In genomic region chr13:77079902-77080413, GRCh38 we compare ENCODE assay signal across 14 cellular contexts.
"Had no signal": no experiment of that assay in that cellular context is flagged by ENCODE, and none has a peak within 500 bp of the region (broad histone marks: within the 10 kb centered on the region; RNA-seq: fewer than 3 reads in every experiment).

No MANE protein-coding gene starts in this region.

- H3K36me3 ChIP-seq: uterus had no signal

- H3K27ac ChIP-seq: esophagus squamous epithelium, psoas muscle, sigmoid colon, uterus had no signal

- H3K4me3 Mint-ChIP-seq: activated CD8-positive, alpha-beta memory T cell treated with anti-CD3 and anti-CD28 coated beads, Interleukin-2, amount 10 ng/mL, durations not matched to agents 7 days and 5 days; activated naive CD8-positive, alpha-beta T cell treated with anti-CD3 and anti-CD28 coated beads, Interleukin-2, amount 50 U/mL, for 24 hours; activated T-cell treated with anti-CD3 and anti-CD28 coated beads, Interleukin-2, amount 50 U/mL, for 72 hours; brain; nephron had no signal

- H3K4me3 ChIP-seq: esophagus squamous epithelium, psoas muscle, sigmoid colon, uterus had no signal

- DNase-seq: activated CD4-positive, alpha-beta T cell treated with anti-CD3 and anti-CD28 coated beads, Interleukin-2, amount 50 U/mL, for 48 hours; activated CD8-positive, alpha-beta memory T cell treated with anti-CD3 and anti-CD28 coated beads, Interleukin-2, amount 10 ng/mL, durations not matched to agents 7 days and 5 days; activated naive CD8-positive, alpha-beta T cell treated with anti-CD3 and anti-CD28 coated beads, Interleukin-2, amount 50 U/mL, for 24 hours; activated T-cell treated with anti-CD3 and anti-CD28 coated beads, Interleukin-2, amount 50 U/mL, for 72 hours; esophagus squamous epithelium; foreskin melanocyte; head of caudate nucleus; psoas muscle; sigmoid colon; stimulated activated naive CD4-positive, alpha-beta T cell; uterus had no signal

- ATAC-seq: activated CD8-positive, alpha-beta memory T cell treated with anti-CD3 and anti-CD28 coated beads, Interleukin-2, amount 10 ng/mL, durations not matched to agents 7 days and 5 days; activated naive CD8-positive, alpha-beta T cell treated with anti-CD3 and anti-CD28 coated beads, Interleukin-2, amount 50 U/mL, for 24 hours; activated T-cell treated with anti-CD3 and anti-CD28 coated beads, Interleukin-2, amount 50 U/mL, for 72 hours; psoas muscle had no signal

- H3K27ac Mint-ChIP-seq: activated CD8-positive, alpha-beta memory T cell treated with anti-CD3 and anti-CD28 coated beads, Interleukin-2, amount 10 ng/mL, durations not matched to agents 7 days and 5 days; activated naive CD8-positive, alpha-beta T cell treated with anti-CD3 and anti-CD28 coated beads, Interleukin-2, amount 50 U/mL, for 24 hours; nephron had no signal

- H3K4me1 Mint-ChIP-seq: activated CD8-positive, alpha-beta memory T cell treated with anti-CD3 and anti-CD28 coated beads, Interleukin-2, amount 10 ng/mL, durations not matched to agents 7 days and 5 days; activated naive CD8-positive, alpha-beta T cell treated with anti-CD3 and anti-CD28 coated beads, Interleukin-2, amount 50 U/mL, for 24 hours; brain; nephron had no signal

- H3K4me1 ChIP-seq: esophagus squamous epithelium, psoas muscle, sigmoid colon, uterus had no signal

- H3K9me3 ChIP-seq: esophagus squamous epithelium, psoas muscle, sigmoid colon, uterus had no signal

- H3K27me3 ChIP-seq: esophagus squamous epithelium, sigmoid colon, uterus had no signal

- H3K27me3 Mint-ChIP-seq: activated CD8-positive, alpha-beta memory T cell treated with anti-CD3 and anti-CD28 coated beads, Interleukin-2, amount 10 ng/mL, durations not matched to agents 7 days and 5 days; activated naive CD8-positive, alpha-beta T cell treated with anti-CD3 and anti-CD28 coated beads, Interleukin-2, amount 50 U/mL, for 24 hours; brain had no signal

- FAIRE-seq: islet of Langerhans had no signal

- H3K9me3 Mint-ChIP-seq: activated naive CD8-positive, alpha-beta T cell treated with anti-CD3 and anti-CD28 coated beads, Interleukin-2, amount 50 U/mL, for 24 hours; activated T-cell treated with anti-CD3 and anti-CD28 coated beads, Interleukin-2, amount 50 U/mL, for 72 hours; brain; nephron had no signal
